In the genomic region with DNA sequence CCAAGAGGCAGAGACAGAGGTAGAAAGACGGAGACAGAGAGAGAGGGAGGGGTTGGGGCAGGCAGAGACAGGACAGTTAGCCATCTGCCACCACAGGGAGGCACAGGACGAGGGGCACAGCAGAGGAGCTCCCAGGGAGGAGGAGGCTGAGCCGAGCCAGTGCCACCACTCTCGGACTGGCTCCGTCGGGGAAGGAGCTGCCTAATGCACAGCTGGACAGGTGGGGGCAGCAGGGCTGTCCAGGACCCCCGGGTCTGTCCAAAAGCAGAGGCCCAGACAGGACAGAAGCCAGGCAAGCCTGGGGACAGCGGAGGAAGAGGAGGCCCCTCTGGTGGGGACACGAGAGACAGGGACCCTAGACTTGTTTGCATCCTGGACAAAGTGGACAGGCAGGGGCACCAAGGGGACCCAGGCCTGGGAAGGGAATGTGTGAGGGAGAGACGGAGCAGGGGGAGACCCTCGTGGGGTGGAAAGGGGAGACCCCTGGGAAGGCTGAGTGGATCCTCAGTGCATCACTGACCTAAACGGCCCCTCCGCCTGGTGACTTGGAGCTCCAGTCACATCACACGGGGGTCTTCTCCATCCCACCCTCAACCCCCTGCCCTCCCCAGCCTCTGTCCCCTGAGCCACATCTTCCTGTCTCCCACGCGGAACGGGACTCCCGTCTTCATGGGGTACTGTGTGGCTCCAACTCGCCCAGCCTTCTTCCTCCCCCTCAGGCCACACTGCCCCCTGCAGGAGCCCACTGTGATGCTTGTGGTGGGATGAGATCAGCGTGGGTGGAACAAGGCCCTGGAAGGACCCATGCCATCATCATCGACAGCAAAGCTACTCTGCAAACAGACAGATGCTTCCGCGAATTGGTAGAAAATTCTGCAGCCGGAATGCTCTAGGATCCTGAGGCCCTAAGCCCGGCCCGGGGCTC, we compare ENCODE assay signal across 10 cellular contexts. TPM values are rescaled to one million over a fixed set of nuclear protein-coding genes. Genes with fewer than 3 reads are reported as not detected.
A peak's percentile ranks its signal among the peaks of the same experiment; 100 is the strongest.
DNase-seq lines count a peak whose midpoint lies in the region; ATAC-seq and TF ChIP-seq lines count a peak whose summit lies in the region.
"Had no signal": no experiment of that assay in that cellular context is flagged by ENCODE, and none has a peak within 500 bp of the region (broad histone marks: within the 10 kb centered on the region; RNA-seq: fewer than 3 reads in every experiment).

No MANE protein-coding gene starts in this region.

- H3K36me3 ChIP-seq in BJ (ENCODE audit: control insufficient read depth, insufficient read depth, low read length): no peaks in the 10 kb centered on the region
- H3K36me3 ChIP-seq: thoracic aorta had no signal

- no peaks in the 10 kb centered on the region for H3K9me3 Mint-ChIP-seq in nephron progenitor cell
- H3K9me3 Mint-ChIP-seq: activated T-cell treated with anti-CD3 and anti-CD28 coated beads, Interleukin-2, amount 50 U/mL, for 4 hours had no signal

- no peak for ATAC-seq in GM19395 (IDR thresholded peaks at IDR 0.05; ENCODE audit: unreplicated experiment)
- ATAC-seq in HG03175 (IDR thresholded peaks at IDR 0.05; ENCODE audit: unreplicated experiment): no peak
- ATAC-seq: activated T-cell treated with anti-CD3 and anti-CD28 coated beads, Interleukin-2, amount 50 U/mL, for 4 hours had no signal

- H3K27me3 ChIP-seq in BJ (ENCODE audit: control insufficient read depth, insufficient read depth, low read length): peaks cover 1% of the 10 kb centered on the region; the same call in 1 of the 2 replicates

- H3K4me3 Mint-ChIP-seq in nephron progenitor cell: peak overlapping the region; percentile 8
- H3K4me3 Mint-ChIP-seq: activated T-cell treated with anti-CD3 and anti-CD28 coated beads, Interleukin-2, amount 50 U/mL, for 4 hours had no signal

- POLR2A ChIA-PET in BJ (lab: Charles Lee): interaction anchor here (0.6 kb wide), 1 partner anchor 256 kb away, joined by 3 read pairs; no protein-coding TSS in a partner anchor

- H3K36me3 Mint-ChIP-seq in nephron progenitor cell (ENCODE audit: low read depth): no peaks in the 10 kb centered on the region

- CTCF ChIA-PET in BJ (lab: Yijun Ruan, JAX): interaction anchor here (1.2 to 2.4 kb wide), 4 partner anchors 9 to 88 kb away, joined by 3 to 11 read pairs (median 4); no protein-coding TSS in a partner anchor

- H3K4me3 ChIP-seq in BJ (ENCODE audit: low read depth, low read length): peak overlapping the region; percentile 32

- no peak for DNase-seq in BJ (ENCODE audit: low read depth)
- peak; percentile 61 for DNase-seq in HuH-7.5 (ENCODE audit: low spot score)
- peak; percentile 52 for DNase-seq in ecto neural progenitor cell (ENCODE audit: low spot score)
- no peak for DNase-seq in nephron progenitor cell
- DNase-seq in DMS79 (lab: John Stamatoyannopoulos, UW): no peak
- DNase-seq in NCI-H226: no peak
- DNase-seq: activated T-cell treated with anti-CD3 and anti-CD28 coated beads, Interleukin-2, amount 50 U/mL, for 4 hours had no signal

- TF ChIP-seq CTCF in BJ (IDR thresholded peaks at IDR 0.05; ENCODE audit: insufficient read depth, low read depth, low read length) (peak; percentile 31; the same call in 1 of the 2 replicates), nephron progenitor cell (IDR thresholded peaks at IDR 0.05) (no peak)

- H3K27me3 Mint-ChIP-seq in nephron progenitor cell (ENCODE audit: low read depth, poor library complexity): peaks cover 32% of the 10 kb centered on the region

- peaks cover 31% of the 10 kb centered on the region for H3K4me1 Mint-ChIP-seq in nephron progenitor cell

- H3K27ac Mint-ChIP-seq in nephron progenitor cell: no peak overlapping the region

RNA-seq across cellular contexts. Expression of gene F10, which starts 0.9 kb away (rescaled TPM):
- polyA plus RNA-seq in BJ (2011; rRNA removed): 28.8 and 39.0 TPM in 2 replicates
- 4.1 and 7.0 TPM in 2 replicates for polyA minus RNA-seq in BJ (2011; rRNA and poly(A)+ RNA removed)

RNA-seq across cellular contexts. Expression of gene F7, which starts 17.9 kb away (rescaled TPM):
- polyA plus RNA-seq in BJ (2011; rRNA removed): 0.05 and 0.11 TPM in 2 replicates
- 0.71 TPM in 1 of 2 replicates, not detected in the other for polyA minus RNA-seq in BJ (2011; rRNA and poly(A)+ RNA removed)

RNA-seq across cellular contexts. Expression of gene PROZ, which starts 35.0 kb away (rescaled TPM):
- polyA plus RNA-seq in BJ (2011; rRNA removed): not detected in 2 replicates
- not detected in 2 replicates for polyA minus RNA-seq in BJ (2011; rRNA and poly(A)+ RNA removed)

Comparison
In these comparisons a context has a peak if more than half of its experiments do, and no peak if none do; other contexts are left out.
1. DNase-seq: peak in HuH-7.5 (single experiment) and ecto neural progenitor cell (single experiment); none in BJ (single experiment), nephron progenitor cell (single experiment), DMS79 (single experiment) and NCI-H226 (single experiment).